ENCODE assay signal across 1 cellular context in genomic region chr1:237938553-237938952, GRCh38.
TF ChIP-seq lines count a peak whose summit lies in the region.

No MANE protein-coding gene starts in this region.

TF ChIP-seq in GM23338, 12 proteins besides CTCF, POLR2A, EP300 and RAD21 (continued from another document):
- TF ChIP-seq ZNF462 (CRISPR knock-in tag; IDR thresholded peaks at IDR 0.05) (no peak), ZNF114 (CRISPR knock-in tag; IDR thresholded peaks at IDR 0.05) (no peak), STAT1 (IDR thresholded peaks at IDR 0.05; ENCODE audit: unreplicated experiment) (no peak), ZNF331 (CRISPR knock-in tag; IDR thresholded peaks at IDR 0.05; ENCODE audit: low read depth) (no peak), EZH2phosphoT487 (IDR thresholded peaks at IDR 0.05; ENCODE audit: unreplicated experiment) (no peak), CREB1 (CRISPR knock-in tag; IDR thresholded peaks at IDR 0.05; ENCODE audit: low read depth) (no peak), POLR2AphosphoS5 (IDR thresholded peaks at IDR 0.05; ENCODE audit: low read depth) (no peak)
